ENCODE assay signal across 29 cellular contexts in genomic region chr4:159204566-159204965, GRCh38.
DNase-seq lines count a peak whose midpoint lies in the region; ATAC-seq, FAIRE-seq and TF ChIP-seq lines count a peak whose summit lies in the region.
"Had no signal": no experiment of that assay in that cellular context is flagged by ENCODE, and none has a peak within 500 bp of the region (broad histone marks: within the 10 kb centered on the region; RNA-seq: fewer than 3 reads in every experiment).

No MANE protein-coding gene starts in this region.

- peaks cover 3% of the 10 kb centered on the region for H3K9me3 Mint-ChIP-seq in activated CD4-positive, alpha-beta T cell treated with anti-CD3 and anti-CD28 coated beads for 36 hours (ENCODE audit: low read depth)
- H3K9me3 Mint-ChIP-seq: CD8-positive, alpha-beta memory T cell had no signal

- peaks cover 22% of the 10 kb centered on the region for H3K79me2 ChIP-seq in endothelial cell of umbilical vein (ENCODE audit: control insufficient read depth, insufficient read depth, low read length)

- TF ChIP-seq POLR2A in endothelial cell of umbilical vein (IDR thresholded peaks at IDR 0.05; ENCODE audit: low read depth, low read length) = no peak

- intact Hi-C loops in activated CD4-positive, alpha-beta T cell treated with anti-CD3 and anti-CD28 coated beads for 36 hours (cut with DNase I, micrococcal nuclease) = loop anchor here in 1 of 2 experiments (5.0 to 10.0 kb wide), 2 partner anchors 130 to 243 kb away; no protein-coding TSS in a partner anchor
- intact Hi-C loops in endothelial cell of umbilical vein (cut with micrococcal nuclease) = loop anchor here (2.0 to 5.0 kb wide), 4 partner anchors 24 to 532 kb away; partner anchors contain the start of genes C4orf46 and ETFDH

- peak overlapping the region; percentile 23 for H3K27ac Mint-ChIP-seq in activated CD4-positive, alpha-beta T cell treated with anti-CD3 and anti-CD28 coated beads for 36 hours

- H3K4me2 ChIP-seq in endothelial cell of umbilical vein (ENCODE audit: insufficient read depth, low read length) = peak overlapping the region; percentile 1
- H3K4me2 ChIP-seq: A549 had no signal

- H3K4me3 ChIP-seq in endothelial cell of umbilical vein (replicated peaks in 1 of 3; ENCODE audit: insufficient read depth in 1 of 3, low read depth in 1 of 3, low read length in 3 of 3) = no peak overlapping the region
- H3K4me3 ChIP-seq: A549, breast epithelium, colonic mucosa, skin epidermis had no signal

- H2AFZ ChIP-seq in endothelial cell of umbilical vein (ENCODE audit: low read depth, low read length) = no peak overlapping the region

- H3K4me1 ChIP-seq in endothelial cell of umbilical vein (ENCODE audit: control insufficient read depth, extremely low read depth, insufficient read depth, low read length) = peaks cover 27% of the 10 kb centered on the region
- H3K4me1 ChIP-seq: breast epithelium, colonic mucosa had no signal

- no peak for TF ChIP-seq CTCF in VCaP (conservative IDR thresholded peaks at IDR 0.05)
- TF ChIP-seq CTCF in endothelial cell of umbilical vein (IDR thresholded peaks at IDR 0.05; ENCODE audit: extremely low read depth in 1 of 2, insufficient read depth in 1 of 2, low read depth in 1 of 2, low read length in 2 of 2) = no peak

- no peak overlapping the region for H3K4me3 Mint-ChIP-seq in activated CD4-positive, alpha-beta T cell treated with anti-CD3 and anti-CD28 coated beads for 36 hours

- FAIRE-seq in GM19239 (lab: Jason Lieb, UNC) (peak; percentile 80), endothelial cell of umbilical vein (lab: Jason Lieb, UNC) (no peak)
- FAIRE-seq: A549, endometrium, H1 had no signal

- peaks cover 52% of the 10 kb centered on the region for H3K4me1 Mint-ChIP-seq in activated CD4-positive, alpha-beta T cell treated with anti-CD3 and anti-CD28 coated beads for 36 hours

- no peaks in the 10 kb centered on the region for H3K9me1 ChIP-seq in endothelial cell of umbilical vein (replicated peaks; ENCODE audit: control insufficient read depth, extremely low read depth, insufficient read depth, low read length)

- CTCF ChIA-PET in activated CD4-positive, alpha-beta T cell treated with anti-CD3 and anti-CD28 coated beads for 36 hours (lab: Charles Lee) = interaction anchor here (0.8 to 5.6 kb wide), 3 partner anchors 10 to 350 kb away, joined by 3 to 31 read pairs (median 5); no protein-coding TSS in a partner anchor
- CTCF ChIA-PET in endothelial cell of umbilical vein (lab: Charles Lee) = interaction anchor here (0.9 to 6.3 kb wide), 4 partner anchors 13 to 349 kb away, joined by 3 to 92 read pairs (median 4); no protein-coding TSS in a partner anchor

- no peaks in the 10 kb centered on the region for H3K27me3 Mint-ChIP-seq in activated CD4-positive, alpha-beta T cell treated with anti-CD3 and anti-CD28 coated beads for 36 hours

- H3K36me3 ChIP-seq in endothelial cell of umbilical vein (ENCODE audit: control insufficient read depth in 2 of 2, extremely low read depth in 1 of 2, insufficient read depth in 2 of 2, low read length in 2 of 2) = no peaks in the 10 kb centered on the region
- H3K36me3 ChIP-seq: breast epithelium, colonic mucosa had no signal

- ATAC-seq in activated CD4-positive, alpha-beta T cell treated with anti-CD3 and anti-CD28 coated beads for 36 hours = no peak
- no peak for ATAC-seq in HG02610 (IDR thresholded peaks at IDR 0.05; ENCODE audit: unreplicated experiment)
- ATAC-seq: A549, SK-N-SH treated with all-trans-retinoic acid at 6 μM for 48 hours had no signal

- peaks cover 2% of the 10 kb centered on the region for H3K36me3 Mint-ChIP-seq in activated CD4-positive, alpha-beta T cell treated with anti-CD3 and anti-CD28 coated beads for 36 hours (ENCODE audit: low read depth)

- POLR2A ChIA-PET in activated CD4-positive, alpha-beta T cell treated with anti-CD3 and anti-CD28 coated beads for 36 hours (lab: Charles Lee) = no interaction called here
- POLR2A ChIA-PET in endothelial cell of umbilical vein (lab: Charles Lee) = no interaction called here

- no peak overlapping the region for H3K9ac ChIP-seq in endothelial cell of umbilical vein (replicated peaks; ENCODE audit: extremely low read depth, insufficient read depth, low read length)

- no TSS peak for BruUV-seq in endothelial cell of umbilical vein (replicated peaks; lab: Mats Ljungman, UMichigan)

- H3K27me3 ChIP-seq in endothelial cell of umbilical vein (ENCODE audit: control insufficient read depth in 2 of 2, insufficient read depth in 2 of 2, low read length in 2 of 2) = no peaks in the 10 kb centered on the region
- H3K27me3 ChIP-seq: breast epithelium, colonic mucosa had no signal

- peaks cover 5% of the 10 kb centered on the region for H4K20me1 ChIP-seq in endothelial cell of umbilical vein (replicated peaks; ENCODE audit: control insufficient read depth, extremely low read depth, insufficient read depth, low read length)

- no peak for DNase-seq in activated CD4-positive, alpha-beta T cell treated with anti-CD3 and anti-CD28 coated beads for 36 hours
- no peak for DNase-seq in activated CD4-positive, alpha-beta T cell treated with anti-CD3 and anti-CD28 coated beads for 48 hours
- DNase-seq in GM19239 (ENCODE audit: insufficient read length, low spot score) (no peak), endothelial cell of umbilical vein (ENCODE audit: low read depth, low spot score) (no peak), dermis blood vessel endothelial cell (no peak)
- DNase-seq in stimulated activated CD4-positive, alpha-beta T cell treated with anti-CD3 and anti-CD28 coated beads, Interleukin-4, amount 100 ng/mL, for 4 hours = no peak
- DNase-seq: activated CD4-positive, alpha-beta T cell treated with anti-CD3 and anti-CD28 coated beads, Interleukin-2, amount 50 U/mL, for 4 hours; activated gamma-delta T cell treated with Interleukin-2 at 50 U/mL for 16 hours; CD8-positive, alpha-beta memory T cell; colonic mucosa; GF-D8; KBM-7; mesendoderm; MM.1S; NCI-H1436; NCI-H2171; NCI-H524; stimulated activated CD4-positive, alpha-beta T cell treated with anti-CD3 and anti-CD28 coated beads, Interleukin-1b, Interleukin-23, amount 100 ng/mL, for 48 hours; substantia nigra; T-helper 9 cell had no signal

- dilution Hi-C loops in endothelial cell of umbilical vein (cut with MboI; ENCODE audit: extremely low pct_ligation_motif_present, low sequenced_read_pairs) = no loop called here

- H3K9me3 ChIP-seq in endothelial cell of umbilical vein (replicated peaks; ENCODE audit: control insufficient read depth, insufficient read depth, low read length) = no peaks in the 10 kb centered on the region
- H3K9me3 ChIP-seq: A549, breast epithelium, colonic mucosa had no signal

- H3K27ac ChIP-seq in VCaP = peak overlapping the region; percentile 41
- H3K27ac ChIP-seq in endothelial cell of umbilical vein (ENCODE audit: insufficient read depth, low read depth, low read length) = no peak overlapping the region
- H3K27ac ChIP-seq: A549, breast epithelium, colonic mucosa, RWPE1, skin epidermis had no signal

TF ChIP-seq in endothelial cell of umbilical vein, 7 proteins besides CTCF, POLR2A, EP300 and RAD21:
- TF ChIP-seq MAX (IDR thresholded peaks at IDR 0.05; ENCODE audit: insufficient read depth, insufficient read length) (no peak), EZH2 (IDR thresholded peaks at IDR 0.05; ENCODE audit: borderline replicate concordance, low read depth, low read length, severe bottlenecking) (no peak), MYC (IDR thresholded peaks at IDR 0.05; ENCODE audit: low read depth, low read length) (no peak), POLR2AphosphoS5 (IDR thresholded peaks at IDR 0.05; ENCODE audit: insufficient read depth, low read depth, low read length) (no peak), FOS (IDR thresholded peaks at IDR 0.05; ENCODE audit: borderline replicate concordance, insufficient read depth, low read length) (no peak)
